In the genomic region with DNA sequence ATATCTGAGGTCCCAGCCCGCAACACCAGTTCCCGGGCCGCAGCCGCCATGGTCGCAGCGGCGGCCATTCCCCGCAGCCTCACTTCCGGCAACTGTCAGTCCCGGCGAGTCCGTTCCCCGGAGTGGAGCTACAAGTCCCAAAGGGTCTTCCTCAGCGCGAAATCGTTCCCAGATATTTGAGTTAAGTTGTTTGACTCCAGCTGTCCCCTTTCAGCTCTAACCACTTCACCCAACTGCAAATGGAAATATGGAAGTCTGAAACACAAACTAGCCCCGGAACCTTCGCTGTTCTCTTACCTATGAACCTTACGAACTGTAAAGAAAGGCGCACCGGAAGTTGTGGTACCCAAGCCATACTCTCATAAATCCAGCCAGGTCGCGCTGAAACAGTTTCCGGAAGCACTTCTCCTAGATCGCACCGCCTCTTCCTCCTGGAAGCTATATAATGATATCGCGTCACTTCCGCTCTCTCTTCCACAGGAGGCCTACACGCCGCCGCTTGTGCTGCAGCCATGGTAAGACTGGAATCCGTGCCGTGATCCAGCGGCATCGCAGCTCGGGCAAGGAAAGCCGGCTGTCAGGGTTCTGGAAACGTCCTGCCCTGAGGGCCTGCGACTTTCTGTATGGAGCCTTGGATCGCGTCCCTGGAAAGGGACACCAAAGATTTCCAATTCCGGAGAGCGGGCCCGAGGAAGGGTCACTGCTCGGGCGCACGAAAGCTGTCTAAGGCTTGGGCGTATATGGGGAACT, we compare ENCODE assay signal across 8 cellular contexts. TPM values are rescaled to one million over a fixed set of nuclear protein-coding genes. Genes with fewer than 3 reads are reported as not detected.
DNase-seq lines count a peak whose midpoint lies in the region; ATAC-seq and TF ChIP-seq lines count a peak whose summit lies in the region.

A gene (plus strand): TSS at position 468 of the 750 bp plus-strand sequence. CDS start 45 bp downstream, at position 513.
A gene with protein sequence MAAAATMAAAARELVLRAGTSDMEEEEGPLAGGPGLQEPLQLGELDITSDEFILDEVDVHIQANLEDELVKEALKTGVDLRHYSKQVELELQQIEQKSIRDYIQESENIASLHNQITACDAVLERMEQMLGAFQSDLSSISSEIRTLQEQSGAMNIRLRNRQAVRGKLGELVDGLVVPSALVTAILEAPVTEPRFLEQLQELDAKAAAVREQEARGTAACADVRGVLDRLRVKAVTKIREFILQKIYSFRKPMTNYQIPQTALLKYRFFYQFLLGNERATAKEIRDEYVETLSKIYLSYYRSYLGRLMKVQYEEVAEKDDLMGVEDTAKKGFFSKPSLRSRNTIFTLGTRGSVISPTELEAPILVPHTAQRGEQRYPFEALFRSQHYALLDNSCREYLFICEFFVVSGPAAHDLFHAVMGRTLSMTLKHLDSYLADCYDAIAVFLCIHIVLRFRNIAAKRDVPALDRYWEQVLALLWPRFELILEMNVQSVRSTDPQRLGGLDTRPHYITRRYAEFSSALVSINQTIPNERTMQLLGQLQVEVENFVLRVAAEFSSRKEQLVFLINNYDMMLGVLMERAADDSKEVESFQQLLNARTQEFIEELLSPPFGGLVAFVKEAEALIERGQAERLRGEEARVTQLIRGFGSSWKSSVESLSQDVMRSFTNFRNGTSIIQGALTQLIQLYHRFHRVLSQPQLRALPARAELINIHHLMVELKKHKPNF (minus strand): TSS at position 269 of the 750 bp plus-strand sequence. CDS start 201 bp downstream, at position 68.

- H3K4me2 ChIP-seq in parathyroid adenoma (ENCODE audit: low read length), result peak within 1 kb of the TSS; percentile 84

- H3K27me3 ChIP-seq in parathyroid adenoma (ENCODE audit: control insufficient read depth, insufficient read depth, low read length), result no peaks in the 10 kb centered on the region
- no peaks in the 10 kb centered on the region for H3K27me3 ChIP-seq in tibial nerve

- TF ChIP-seq POLR2A in tibial nerve (IDR thresholded peaks at IDR 0.05), result peak; percentile 96 to 97

- H3K4me3 ChIP-seq in GM12864 (ENCODE audit: low read depth, low read length) (peak within 1 kb of the TSS; percentile 84), parathyroid adenoma (ENCODE audit: low read depth, low read length) (peak within 1 kb of the TSS; percentile 86), tibial nerve (peak within 1 kb of the TSS; percentile 80 to 94 (median 82))

- 0 to 1% methylated on average over 44 of the region's 49 CpGs for WGBS in tibial nerve, 2 donors

- H2AFZ ChIP-seq in parathyroid adenoma, result peak within 1 kb of the TSS; percentile 97

- H3K36me3 ChIP-seq in parathyroid adenoma (ENCODE audit: control insufficient read depth, insufficient read depth, low read length) (no peaks in the 10 kb centered on the region), tibial nerve (peaks cover 0 to 69% (median 32%) of the 10 kb centered on the region in 3 donors)

- no peak for TF ChIP-seq CTCF in GM12864 (IDR thresholded peaks at IDR 0.05; ENCODE audit: low read depth, low read length, missing control alignments)
- TF ChIP-seq CTCF in parathyroid adenoma (IDR thresholded peaks at IDR 0.05), result no peak
- TF ChIP-seq CTCF in tibial nerve (IDR thresholded peaks at IDR 0.05), result peak in 2 of 5 experiments; percentile 17 to 30

- peak; percentile 90 to 100 for TF ChIP-seq EP300 in tibial nerve (IDR thresholded peaks at IDR 0.05)

- peak; percentile 86 for ATAC-seq in HG02759 (IDR thresholded peaks at IDR 0.05; ENCODE audit: unreplicated experiment)
- peak; percentile 97 for ATAC-seq in Right ventricle myocardium superior (ENCODE audit: poor library complexity)

- peaks cover 6% of the 10 kb centered on the region for H3K4me1 ChIP-seq in parathyroid adenoma
- peaks cover 3 to 67% (median 47%) of the 10 kb centered on the region in 4 donors for H3K4me1 ChIP-seq in tibial nerve

- intact Hi-C loops in Right ventricle myocardium superior (cut with DNase I), result no loop called here

- H3K9ac ChIP-seq in parathyroid adenoma, result peak within 1 kb of the TSS; percentile 91

- H3K27ac ChIP-seq in parathyroid adenoma (peak within 1 kb of the TSS; percentile 97), tibial nerve (peak within 1 kb of the TSS; percentile 82 to 96 (median 90))

- DNase-seq in GM12864 (ENCODE audit: low read depth), result peak; percentile 99
- peak; percentile 95 to 99 (median 98) for DNase-seq in NCI-H1417 (lab: John Stamatoyannopoulos, UW)
- DNase-seq in SW 1271 (lab: John Stamatoyannopoulos, UW), result peak; percentile 90 to 98
- peak; percentile 77 for DNase-seq in activated naive CD8-positive, alpha-beta T cell treated with anti-CD3 and anti-CD28 coated beads, Interleukin-2, amount 50 U/mL, for 16 hours (ENCODE audit: low read depth, low spot score)
- DNase-seq in Right ventricle myocardium superior, result peak; percentile 93
- peak; percentile 88 to 98 for DNase-seq in tibial nerve (ENCODE audit: low spot score in 2 of 2)

- H3K79me2 ChIP-seq in parathyroid adenoma, result peaks cover 6% of the 10 kb centered on the region

- no peaks in the 10 kb centered on the region for H3K9me3 ChIP-seq in parathyroid adenoma (ENCODE audit: control insufficient read depth, low read length)
- no peaks in the 10 kb centered on the region for H3K9me3 ChIP-seq in tibial nerve

RNA-seq across cellular contexts. Expression of the first gene that starts in this region (rescaled TPM):
- total RNA-seq in Right ventricle myocardium superior (863 TPM), tibial nerve (1,000 to 10,000 TPM; 2,115 to 2,529 (median 2,306) TPM)

RNA-seq across cellular contexts. Expression of the second gene that starts in this region (rescaled TPM):
- total RNA-seq in Right ventricle myocardium superior (30.4 TPM), tibial nerve (10 to 100 TPM; 37.7 to 46.5 (median 45.2) TPM)

Comparison
In these comparisons a context has a peak if more than half of its experiments do, and no peak if none do; other contexts are left out.
1. Peak in every context shown above with its lines: DNase-seq, ATAC-seq, H3K4me3 ChIP-seq and H3K27ac ChIP-seq.